8 cellular contexts compared by ENCODE assay signal in the genomic region with DNA sequence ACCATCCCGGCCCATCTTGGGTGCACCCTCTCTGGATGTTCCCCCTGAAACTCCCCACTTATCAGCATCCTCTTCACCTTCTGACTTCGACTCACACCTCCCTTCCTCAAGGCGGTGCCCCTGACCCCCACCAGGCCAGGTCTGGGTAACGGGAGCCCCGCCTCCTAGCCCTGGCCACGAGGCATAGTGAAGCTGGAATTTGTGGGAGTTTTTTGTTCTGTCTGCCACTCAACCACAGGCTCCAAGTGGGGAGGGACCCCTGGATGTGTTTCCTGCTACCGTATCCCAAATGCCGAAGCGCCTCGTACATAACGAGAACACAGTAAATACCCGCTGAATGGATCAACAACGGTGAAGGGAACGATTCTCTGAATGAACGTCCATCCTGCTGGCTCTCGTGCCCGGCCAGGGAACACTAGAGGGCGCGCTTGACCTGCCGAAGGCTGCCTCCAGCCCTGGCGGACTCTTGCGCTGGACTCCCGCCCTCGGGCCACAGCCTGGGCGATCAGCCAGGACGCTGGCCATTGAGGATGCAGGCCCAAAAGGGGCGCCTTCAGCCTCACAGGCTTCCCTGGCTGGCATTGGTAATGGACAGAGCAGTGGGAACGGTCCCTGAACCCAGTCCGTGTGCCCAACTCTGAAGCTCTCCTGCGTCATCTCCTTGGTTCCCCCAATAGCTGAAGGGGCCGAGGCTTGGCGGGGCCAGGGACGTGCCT. TPM values are rescaled to one million over a fixed set of nuclear protein-coding genes. Genes with fewer than 3 reads are reported as not detected.
DNase-seq lines count a peak whose midpoint lies in the region; ATAC-seq and TF ChIP-seq lines count a peak whose summit lies in the region.

No MANE protein-coding gene starts in this region.

- H3K9me3 ChIP-seq in HEK293 (ENCODE audit: control insufficient read depth, insufficient read depth, low read depth, low read length) = no peaks in the 10 kb centered on the region

- H3K27me3 Mint-ChIP-seq in mesothelial cell of epicardium (ENCODE audit: low read depth) = peaks cover 27% of the 10 kb centered on the region

- peaks cover 15% of the 10 kb centered on the region for H3K9me3 Mint-ChIP-seq in mesothelial cell of epicardium

- H3K27ac Mint-ChIP-seq in mesothelial cell of epicardium = no peak overlapping the region

- H3K4me1 ChIP-seq in HEK293 (ENCODE audit: control insufficient read depth, insufficient read depth, low read length) = no peaks in the 10 kb centered on the region

- H3K4me1 Mint-ChIP-seq in mesothelial cell of epicardium = peaks cover 9% of the 10 kb centered on the region

- no peaks in the 10 kb centered on the region for H3K36me3 Mint-ChIP-seq in mesothelial cell of epicardium

- no peak overlapping the region for H3K27ac ChIP-seq in HEK293 (ENCODE audit: extremely low read depth, low read depth, low read length)

- POLR2A ChIA-PET in HEK293 (lab: Yijun Ruan, JAX) = interaction anchor here (0.5 kb wide), 2 partner anchors 120 to 549 kb away, joined by 3 read pairs; no protein-coding TSS in a partner anchor

- no peak overlapping the region for H3K4me3 ChIP-seq in HEK293 (ENCODE audit: low read depth, low read length)

- TF ChIP-seq CTCF in HEK293 (tag by site-specific recombination; IDR thresholded peaks at IDR 0.05) (peak; percentile 91), mesothelial cell of epicardium (IDR thresholded peaks at IDR 0.05; ENCODE audit: unreplicated experiment) (peak; percentile 83)

- no peaks in the 10 kb centered on the region for H3K36me3 ChIP-seq in HEK293 (ENCODE audit: control insufficient read depth in 2 of 2, insufficient read depth in 1 of 2, low read length in 2 of 2)

- ATAC-seq in HG03432 (IDR thresholded peaks at IDR 0.05; ENCODE audit: unreplicated experiment) = no peak

- H3K4me3 Mint-ChIP-seq in mesothelial cell of epicardium = no peak overlapping the region

- DNase-seq in COR-L47 (lab: John Stamatoyannopoulos, UW) (peak; percentile 56), NCI-H774 (lab: John Stamatoyannopoulos, UW) (peak; percentile 52), epidermal melanocyte (ENCODE audit: insufficient read length, low spot score) (peak; percentile 90), mesothelial cell of epicardium (ENCODE audit: low spot score in 2 of 2, unreplicated experiment in 2 of 2) (peak; percentile 76 to 92)
- peak; percentile 15 to 23 for DNase-seq in activated CD8-positive, alpha-beta memory T cell treated with anti-CD3 and anti-CD28 coated beads for 4 hours (ENCODE audit: low read depth in 2 of 2)
- peak; percentile 22 to 27 for DNase-seq in stimulated activated CD8-positive, alpha-beta memory T cell treated with anti-CD3 and anti-CD28 coated beads, Interleukin-4, amount 100 ng/mL, for 1 hour (ENCODE audit: low read depth in 2 of 2, low spot score in 1 of 2)

- CTCF ChIA-PET in HEK293 (lab: Yijun Ruan, JAX) = interaction anchor here (0.6 to 2.7 kb wide), 24 partner anchors 9 to 1217 kb away, joined by 3 to 9 read pairs (median 4); a partner anchor contains a TSS

TF ChIP-seq in HEK293, 187 proteins besides CTCF, POLR2A, EP300 and RAD21:
- peak; percentile 65; the same call in 1 of the 2 replicates for TF ChIP-seq ZSCAN30 (tag by site-specific recombination; IDR thresholded peaks at IDR 0.05)
- TF ChIP-seq ZBTB8A (tag by site-specific recombination; IDR thresholded peaks at IDR 0.05) = peak; percentile 72; the same call in 1 of the 2 replicates
- TF ChIP-seq, protein P1, sequence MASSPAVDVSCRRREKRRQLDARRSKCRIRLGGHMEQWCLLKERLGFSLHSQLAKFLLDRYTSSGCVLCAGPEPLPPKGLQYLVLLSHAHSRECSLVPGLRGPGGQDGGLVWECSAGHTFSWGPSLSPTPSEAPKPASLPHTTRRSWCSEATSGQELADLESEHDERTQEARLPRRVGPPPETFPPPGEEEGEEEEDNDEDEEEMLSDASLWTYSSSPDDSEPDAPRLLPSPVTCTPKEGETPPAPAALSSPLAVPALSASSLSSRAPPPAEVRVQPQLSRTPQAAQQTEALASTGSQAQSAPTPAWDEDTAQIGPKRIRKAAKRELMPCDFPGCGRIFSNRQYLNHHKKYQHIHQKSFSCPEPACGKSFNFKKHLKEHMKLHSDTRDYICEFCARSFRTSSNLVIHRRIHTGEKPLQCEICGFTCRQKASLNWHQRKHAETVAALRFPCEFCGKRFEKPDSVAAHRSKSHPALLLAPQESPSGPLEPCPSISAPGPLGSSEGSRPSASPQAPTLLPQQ (tag by site-specific recombination; IDR thresholded peaks at IDR 0.05) = no peak
- no peak for TF ChIP-seq ZNF121 (tag by site-specific recombination; IDR thresholded peaks at IDR 0.05)
- peak; percentile 84 for TF ChIP-seq ZNF2 (tag by site-specific recombination; IDR thresholded peaks at IDR 0.05)
- no peak for TF ChIP-seq EGR2 (tag by site-specific recombination; IDR thresholded peaks at IDR 0.05; ENCODE audit: low read depth)
- TF ChIP-seq, protein P2, sequence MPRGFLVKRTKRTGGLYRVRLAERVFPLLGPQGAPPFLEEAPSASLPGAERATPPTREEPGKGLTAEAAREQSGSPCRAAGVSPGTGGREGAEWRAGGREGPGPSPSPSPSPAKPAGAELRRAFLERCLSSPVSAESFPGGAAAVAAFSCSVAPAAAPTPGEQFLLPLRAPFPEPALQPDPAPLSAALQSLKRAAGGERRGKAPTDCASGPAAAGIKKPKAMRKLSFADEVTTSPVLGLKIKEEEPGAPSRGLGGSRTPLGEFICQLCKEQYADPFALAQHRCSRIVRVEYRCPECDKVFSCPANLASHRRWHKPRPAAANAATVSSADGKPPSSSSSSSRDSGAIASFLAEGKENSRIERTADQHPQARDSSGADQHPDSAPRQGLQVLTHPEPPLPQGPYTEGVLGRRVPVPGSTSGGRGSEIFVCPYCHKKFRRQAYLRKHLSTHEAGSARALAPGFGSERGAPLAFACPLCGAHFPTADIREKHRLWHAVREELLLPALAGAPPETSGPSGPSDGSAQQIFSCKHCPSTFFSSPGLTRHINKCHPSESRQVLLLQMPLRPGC (tag by site-specific recombination; IDR thresholded peaks at IDR 0.05) = no peak
- TF ChIP-seq, protein P3, sequence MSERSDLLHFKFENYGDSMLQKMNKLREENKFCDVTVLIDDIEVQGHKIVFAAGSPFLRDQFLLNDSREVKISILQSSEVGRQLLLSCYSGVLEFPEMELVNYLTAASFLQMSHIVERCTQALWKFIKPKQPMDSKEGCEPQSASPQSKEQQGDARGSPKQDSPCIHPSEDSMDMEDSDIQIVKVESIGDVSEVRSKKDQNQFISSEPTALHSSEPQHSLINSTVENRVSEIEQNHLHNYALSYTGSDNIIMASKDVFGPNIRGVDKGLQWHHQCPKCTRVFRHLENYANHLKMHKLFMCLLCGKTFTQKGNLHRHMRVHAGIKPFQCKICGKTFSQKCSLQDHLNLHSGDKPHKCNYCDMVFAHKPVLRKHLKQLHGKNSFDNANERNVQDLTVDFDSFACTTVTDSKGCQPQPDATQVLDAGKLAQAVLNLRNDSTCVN (tag by site-specific recombination; optimal IDR thresholded peaks at IDR 0.05) = peak; percentile 18
- peak; percentile 53; the same call in 1 of the 2 replicates for TF ChIP-seq ZBTB17 (tag by site-specific recombination; IDR thresholded peaks at IDR 0.05)
- no peak for TF ChIP-seq ZNF555 (tag by site-specific recombination; conservative IDR thresholded peaks at IDR 0.05)
- no peak for TF ChIP-seq ZNF610 (tag by site-specific recombination; IDR thresholded peaks at IDR 0.05; ENCODE audit: borderline replicate concordance)
- 0 out of 2 replicates have a peak, but pooled peaks have one; percentile 67 for TF ChIP-seq ZNF391 (tag by site-specific recombination; IDR thresholded peaks at IDR 0.05; ENCODE audit: borderline replicate concordance, low read depth)
- TF ChIP-seq ZNF184 (tag by site-specific recombination; IDR thresholded peaks at IDR 0.05) = no peak
- TF ChIP-seq, protein P4, sequence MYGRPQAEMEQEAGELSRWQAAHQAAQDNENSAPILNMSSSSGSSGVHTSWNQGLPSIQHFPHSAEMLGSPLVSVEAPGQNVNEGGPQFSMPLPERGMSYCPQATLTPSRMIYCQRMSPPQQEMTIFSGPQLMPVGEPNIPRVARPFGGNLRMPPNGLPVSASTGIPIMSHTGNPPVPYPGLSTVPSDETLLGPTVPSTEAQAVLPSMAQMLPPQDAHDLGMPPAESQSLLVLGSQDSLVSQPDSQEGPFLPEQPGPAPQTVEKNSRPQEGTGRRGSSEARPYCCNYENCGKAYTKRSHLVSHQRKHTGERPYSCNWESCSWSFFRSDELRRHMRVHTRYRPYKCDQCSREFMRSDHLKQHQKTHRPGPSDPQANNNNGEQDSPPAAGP (tag by site-specific recombination; IDR thresholded peaks at IDR 0.05) = no peak
- peak; percentile 50; the same call in 1 of the 2 replicates for TF ChIP-seq ZBTB48 (tag by site-specific recombination; IDR thresholded peaks at IDR 0.05)
- no peak for TF ChIP-seq ZNF530 (tag by site-specific recombination; IDR thresholded peaks at IDR 0.05; ENCODE audit: low read depth)
- no peak for TF ChIP-seq ZNF169 (tag by site-specific recombination; IDR thresholded peaks at IDR 0.05)
- TF ChIP-seq SETDB1 (IDR thresholded peaks at IDR 0.05; ENCODE audit: insufficient read length, low read length) = no peak
- no peak for TF ChIP-seq REPIN1 (tag by site-specific recombination; IDR thresholded peaks at IDR 0.05; ENCODE audit: low read depth)
- no peak for TF ChIP-seq ZNF324 (tag by site-specific recombination; IDR thresholded peaks at IDR 0.05)
- peak; percentile 93 for TF ChIP-seq ZNF654 (tag by site-specific recombination; IDR thresholded peaks at IDR 0.05; ENCODE audit: low read depth)
- no peak for TF ChIP-seq ZNF544 (tag by site-specific recombination; IDR thresholded peaks at IDR 0.05)
- TF ChIP-seq ZNF664 (tag by site-specific recombination; IDR thresholded peaks at IDR 0.05) = no peak
- 0 out of 2 replicates have a peak, but pooled peaks have one; percentile 11 for TF ChIP-seq KLF9 (tag by site-specific recombination; IDR thresholded peaks at IDR 0.05; ENCODE audit: low read depth)
- no peak for TF ChIP-seq ZNF76 (tag by site-specific recombination; IDR thresholded peaks at IDR 0.05; ENCODE audit: borderline replicate concordance, low read depth)
- TF ChIP-seq ZNF660 (tag by site-specific recombination; IDR thresholded peaks at IDR 0.05) = peak; percentile 99
- 0 out of 2 replicates have a peak, but pooled peaks have one; percentile 25 for TF ChIP-seq ZFP37 (tag by site-specific recombination; IDR thresholded peaks at IDR 0.05)
- 0 out of 2 replicates have a peak, but pooled peaks have one; percentile 46 for TF ChIP-seq SCRT2 (tag by site-specific recombination; IDR thresholded peaks at IDR 0.05)
TF ChIP-seq in HEK293: peak in this region for 12.

RNA-seq across cellular contexts. Expression of a gene that starts 47.3 kb away (rescaled TPM):
- total RNA-seq in mesothelial cell of epicardium = 128 to 137 TPM (median 137 TPM) in 3 replicates

Comparison
In these comparisons a context has a peak if more than half of its experiments do, and no peak if none do; other contexts are left out.
1. DNase-seq: peak in every context shown above with its lines; median percentile 90 in epidermal melanocyte; 84 in mesothelial cell of epicardium; 56 in COR-L47; 52 in NCI-H774; 24 in stimulated activated CD8-positive, alpha-beta memory T cell treated with anti-CD3 and anti-CD28 coated beads, Interleukin-4, amount 100 ng/mL, for 1 hour; 19 in activated CD8-positive, alpha-beta memory T cell treated with anti-CD3 and anti-CD28 coated beads for 4 hours.